29 cellular contexts compared by ENCODE assay signal in genomic region chr1:107617456-107617855, GRCh38.
"Had no signal": no experiment of that assay in that cellular context is flagged by ENCODE, and none has a peak within 500 bp of the region (broad histone marks: within the 10 kb centered on the region; RNA-seq: fewer than 3 reads in every experiment).

No MANE protein-coding gene starts in this region.

- H3K4me3 ChIP-seq: coronary artery, gastroesophageal sphincter, heart left ventricle, hepatocyte, lung, mucosa of descending colon, pancreas, right lobe of liver, suprapubic skin, transverse colon, vagina had no signal

- H3K4me1 ChIP-seq: gastroesophageal sphincter, heart left ventricle, pancreas, right lobe of liver, suprapubic skin, transverse colon had no signal

- H3K27ac ChIP-seq: coronary artery, gastroesophageal sphincter, heart left ventricle, hepatocyte, neutrophil, pancreas, right lobe of liver, suprapubic skin, transverse colon, vagina had no signal

- H3K27me3 ChIP-seq: gastroesophageal sphincter, heart left ventricle, hepatocyte, neutrophil, pancreas, right lobe of liver, suprapubic skin, transverse colon, vagina had no signal

- DNase-seq: dermis blood vessel endothelial cell; effector memory CD4-positive, alpha-beta T cell; foreskin fibroblast; heart left ventricle; kidney; mesenchymal stem cell; naive B cell; pancreas; right lobe of liver; small intestine; stimulated activated CD4-positive, alpha-beta T cell treated with anti-CD3 and anti-CD28 coated beads, Interleukin-12 subunit alpha, Interleukin-12 subunit beta, amount 100 ng/mL, for 4 hours; stimulated activated CD4-positive, alpha-beta T cell treated with anti-CD3 and anti-CD28 coated beads, Interleukin-1b, Interleukin-23, amount 100 ng/mL, for 48 hours; stimulated activated CD4-positive, alpha-beta T cell treated with anti-CD3 and anti-CD28 coated beads, Interleukin-4, amount 100 ng/mL, for 1 hour; stimulated activated CD8-positive, alpha-beta memory T cell treated with anti-CD3 and anti-CD28 coated beads, Interleukin-4, amount 100 ng/mL, for 48 hours; stimulated activated naive CD4-positive, alpha-beta T cell; stimulated activated naive CD8-positive, alpha-beta T cell treated with anti-CD3 and anti-CD28 coated beads, Interleukin-15, amount 100 ng/mL, for 72 hours; transverse colon had no signal

- H3K27me3 Mint-ChIP-seq: naive B cell; natural killer cell treated with Interleukin-12 subunit alpha and Interleukin-12 subunit beta and Interleukin-15 and Interleukin-18, amount 100 ng/mL, for 72 hours; stimulated activated naive CD8-positive, alpha-beta T cell treated with anti-CD3 and anti-CD28 coated beads, Interleukin-15, amount 100 ng/mL, for 72 hours had no signal

- H3K9me3 ChIP-seq: neutrophil, pancreas, right lobe of liver, suprapubic skin, transverse colon, vagina had no signal

- H3K36me3 ChIP-seq: gastroesophageal sphincter, right lobe of liver had no signal

- ATAC-seq: gastroesophageal sphincter; heart left ventricle; left lobe of liver; mucosa of descending colon; natural killer cell treated with Interleukin-12 subunit alpha and Interleukin-12 subunit beta and Interleukin-15 and Interleukin-18, amount 100 ng/mL, for 72 hours; pancreas; right lobe of liver; stimulated activated naive CD8-positive, alpha-beta T cell treated with anti-CD3 and anti-CD28 coated beads, Interleukin-15, amount 100 ng/mL, for 72 hours had no signal

- H3K4me3 Mint-ChIP-seq: mesothelial cell of epicardium; naive B cell; natural killer cell treated with Interleukin-12 subunit alpha and Interleukin-12 subunit beta and Interleukin-15 and Interleukin-18, amount 100 ng/mL, for 72 hours; neural crest cell; stimulated activated naive CD8-positive, alpha-beta T cell treated with anti-CD3 and anti-CD28 coated beads, Interleukin-15, amount 100 ng/mL, for 72 hours had no signal

- H3K27ac Mint-ChIP-seq: mesothelial cell of epicardium; natural killer cell treated with Interleukin-12 subunit alpha and Interleukin-12 subunit beta and Interleukin-15 and Interleukin-18, amount 100 ng/mL, for 72 hours; stimulated activated naive CD8-positive, alpha-beta T cell treated with anti-CD3 and anti-CD28 coated beads, Interleukin-15, amount 100 ng/mL, for 72 hours had no signal

- H3K4me1 Mint-ChIP-seq: neural crest cell had no signal
